ENCODE assay signal across 14 cellular contexts in genomic region chr1:230800891-230801290, GRCh38. TPM values are rescaled to one million over a fixed set of nuclear protein-coding genes. Genes with fewer than 3 reads are reported as not detected.
DNase-seq lines count a peak whose midpoint lies in the region; ATAC-seq lines count a peak whose summit lies in the region.
"Had no signal": no experiment of that assay in that cellular context is flagged by ENCODE, and none has a peak within 500 bp of the region (broad histone marks: within the 10 kb centered on the region; RNA-seq: fewer than 3 reads in every experiment).

No MANE protein-coding gene starts in this region.

- H4K8ac ChIP-seq in trophoblast cell (ENCODE audit: low read depth, low read length), result no peak overlapping the region

- no peaks in the 10 kb centered on the region for H3K4me1 Mint-ChIP-seq in activated T-cell treated with anti-CD3 and anti-CD28 coated beads, Interleukin-2, amount 50 U/mL, for 24 hours (ENCODE audit: low read depth)
- H3K4me1 Mint-ChIP-seq: CD8-positive, alpha-beta memory T cell had no signal

- no peak overlapping the region for H3K4me3 ChIP-seq in trophoblast cell (ENCODE audit: low read depth, low read length)
- H3K4me3 ChIP-seq: A549, BLaER1 had no signal

- no peak overlapping the region for H2AK5ac ChIP-seq in trophoblast cell (ENCODE audit: low read length)

- H3K27me3 Mint-ChIP-seq in activated T-cell treated with anti-CD3 and anti-CD28 coated beads, Interleukin-2, amount 50 U/mL, for 24 hours, result peaks cover 20% of the 10 kb centered on the region

- DNase-seq in islet precursor cell (peak; percentile 24), trophoblast cell (no peak), kidney glomerular epithelial cell (lab: John Stamatoyannopoulos, UW) (no peak), HuH-7.5 (ENCODE audit: low spot score) (no peak)
- no peak for DNase-seq in activated T-cell treated with anti-CD3 and anti-CD28 coated beads, Interleukin-2, amount 50 U/mL, for 24 hours
- DNase-seq: Caco-2; CD8-positive, alpha-beta memory T cell; DMS53; GF-D8; HCEC 1CT had no signal

- H3K36me3 ChIP-seq in trophoblast cell (ENCODE audit: control insufficient read depth in 1 of 2, insufficient read depth in 2 of 2, low read length in 2 of 2), result no peaks in the 10 kb centered on the region
- H3K36me3 ChIP-seq: BLaER1 had no signal

- no peak overlapping the region for H2BK120ac ChIP-seq in trophoblast cell (ENCODE audit: insufficient read depth, low read length, poor library complexity)

- H3K23ac ChIP-seq in trophoblast cell (ENCODE audit: low read length), result no peak overlapping the region

- H3K27ac Mint-ChIP-seq in activated T-cell treated with anti-CD3 and anti-CD28 coated beads, Interleukin-2, amount 50 U/mL, for 24 hours, result no peak overlapping the region
- H3K27ac Mint-ChIP-seq: CD8-positive, alpha-beta memory T cell had no signal

- H3K9me3 Mint-ChIP-seq in activated T-cell treated with anti-CD3 and anti-CD28 coated beads, Interleukin-2, amount 50 U/mL, for 24 hours, result no peaks in the 10 kb centered on the region

- no peak overlapping the region for H3K18ac ChIP-seq in trophoblast cell (ENCODE audit: low read length)

- no peaks in the 10 kb centered on the region for H3K36me3 Mint-ChIP-seq in activated T-cell treated with anti-CD3 and anti-CD28 coated beads, Interleukin-2, amount 50 U/mL, for 24 hours (ENCODE audit: low read depth)

- no peak overlapping the region for H3K4me2 ChIP-seq in trophoblast cell (ENCODE audit: low read length)
- H3K4me2 ChIP-seq: A549, BLaER1 had no signal

- H3K79me2 ChIP-seq in trophoblast cell (ENCODE audit: control insufficient read depth, insufficient read depth, low read length, poor library complexity), result no peaks in the 10 kb centered on the region

- no CpG with 5 or more reads among the region's 3 CpGs for WGBS in trophoblast cell (ENCODE audit: extremely low coverage, insufficient coverage, insufficient read length)

- peaks cover 2% of the 10 kb centered on the region for H3K79me1 ChIP-seq in trophoblast cell (ENCODE audit: low read length)

- peak overlapping the region; percentile 11 for H2BK12ac ChIP-seq in trophoblast cell (ENCODE audit: low read length)

- H3K27ac ChIP-seq in cingulate gyrus (ENCODE audit: low read depth, low read length) (peak overlapping the region; percentile 11), trophoblast cell (ENCODE audit: low read depth, low read length) (no peak overlapping the region)
- H3K27ac ChIP-seq: A549, BLaER1 had no signal

- no peak overlapping the region for H2BK5ac ChIP-seq in trophoblast cell (ENCODE audit: low read depth, low read length, poor library complexity)

- no peak overlapping the region for H3K4ac ChIP-seq in trophoblast cell (ENCODE audit: low read depth, low read length)

- H2AFZ ChIP-seq in trophoblast cell (ENCODE audit: insufficient read depth, low read length, poor library complexity), result no peak overlapping the region

- H3K9ac ChIP-seq in trophoblast cell (ENCODE audit: low read length), result no peak overlapping the region
- H3K9ac ChIP-seq: BLaER1 had no signal

- H3K9me3 ChIP-seq in trophoblast cell (ENCODE audit: insufficient read depth, low read depth, low read length), result no peaks in the 10 kb centered on the region
- H3K9me3 ChIP-seq: A549, BLaER1, Caco-2 had no signal

- no peak overlapping the region for H3K14ac ChIP-seq in trophoblast cell (ENCODE audit: low read length)

- no peak overlapping the region for H4K12ac ChIP-seq in trophoblast cell (ENCODE audit: low read depth, low read length)

- H4K91ac ChIP-seq in trophoblast cell (ENCODE audit: low read depth, low read length), result no peak overlapping the region

- ATAC-seq in HG03432 (IDR thresholded peaks at IDR 0.05; ENCODE audit: unreplicated experiment), result no peak
- ATAC-seq: A549 had no signal

- H3K4me1 ChIP-seq in trophoblast cell (ENCODE audit: control insufficient read depth in 1 of 2, insufficient read depth in 2 of 2, low read length in 2 of 2), result no peaks in the 10 kb centered on the region
- H3K4me1 ChIP-seq: A549, Caco-2 had no signal

- H3K27me3 ChIP-seq in trophoblast cell (ENCODE audit: insufficient read depth, low read length), result no peaks in the 10 kb centered on the region
- H3K27me3 ChIP-seq: BLaER1 had no signal

- no peak overlapping the region for H3K4me3 Mint-ChIP-seq in activated T-cell treated with anti-CD3 and anti-CD28 coated beads, Interleukin-2, amount 50 U/mL, for 24 hours
- H3K4me3 Mint-ChIP-seq: CD8-positive, alpha-beta memory T cell had no signal

RNA-seq across cellular contexts. Expression of gene CAPN9, which starts 53.7 kb away (rescaled TPM):
- 0.14 TPM in 2 replicates for polyA plus RNA-seq in trophoblast cell (2013)
- polyA plus RNA-seq: A549; CD8-positive, alpha-beta memory T cell had no signal
